Comparison of ENCODE assay signal across 8 cellular contexts in genomic region chr6:43628392-43629103, GRCh38. TPM values are rescaled to one million over a fixed set of nuclear protein-coding genes. Genes with fewer than 3 reads are reported as not detected.
A peak's percentile ranks its signal among the peaks of the same experiment; 100 is the strongest.
DNase-seq lines count a peak whose midpoint lies in the region; ATAC-seq and TF ChIP-seq lines count a peak whose summit lies in the region.

No MANE protein-coding gene starts in this region.

- H3K27ac ChIP-seq in angular gyrus (ENCODE audit: low read depth, low read length): peak overlapping the region; percentile 76
- peak overlapping the region; percentile 96 to 100 (median 98) for H3K27ac ChIP-seq in sigmoid colon

- peaks cover 9 to 27% (median 19%) of the 10 kb centered on the region in 4 donors for H3K36me3 ChIP-seq in sigmoid colon

- no peak for TF ChIP-seq EP300 in sigmoid colon (IDR thresholded peaks at IDR 0.05)

- H3K27me3 ChIP-seq in sigmoid colon: no peaks in the 10 kb centered on the region

- no peaks in the 10 kb centered on the region for H3K27me3 Mint-ChIP-seq in T-cell

- ATAC-seq in T-cell (replicated peaks in 1 of 4): peak; percentile 30 to 51 (median 47)

- WGBS in sigmoid colon, 2 donors: 1 to 6% methylated on average over 25 of the region's 25 CpGs

- TF ChIP-seq POLR2A in sigmoid colon (IDR thresholded peaks at IDR 0.05): no peak

- POLR2A ChIA-PET in T-cell (lab: Charles Lee): interaction anchor here (0.6 to 0.7 kb wide), 4 partner anchors 14 to 85 kb away, joined by 4 to 7 read pairs (median 6); no protein-coding TSS in a partner anchor

- TF ChIP-seq CTCF in sigmoid colon (IDR thresholded peaks at IDR 0.05): no peak

- intact Hi-C loops in sigmoid colon (cut with DNase I): loop anchor here (2.0 to 5.0 kb wide), 2 partner anchors 74 to 112 kb away; partner anchors contain the start of genes POLR1C and YIPF3

- peak overlapping the region; percentile 82 to 99 (median 93) for H3K4me3 ChIP-seq in sigmoid colon

- H3K36me3 Mint-ChIP-seq in T-cell: peaks cover 18% of the 10 kb centered on the region

- CTCF ChIA-PET in T-cell (lab: Charles Lee): interaction anchor here in 1 of 2 donors (1.2 to 1.3 kb wide), 2 partner anchors 20 to 245 kb away, joined by 3 to 4 read pairs; no protein-coding TSS in a partner anchor

- no peaks in the 10 kb centered on the region for H3K9me3 ChIP-seq in sigmoid colon

- peak overlapping the region; percentile 96 to 99 for H3K27ac Mint-ChIP-seq in T-cell

- no peaks in the 10 kb centered on the region for H3K9me3 Mint-ChIP-seq in T-cell

- peak overlapping the region; percentile 92 to 99 (median 98) for H3K4me3 Mint-ChIP-seq in T-cell

- H3K4me1 Mint-ChIP-seq in T-cell: peaks cover 31 to 39% (median 36%) of the 10 kb centered on the region in 3 donors

- DNase-seq in NCI-H446 (lab: John Stamatoyannopoulos, UW): peak; percentile 18 to 49
- no peak for DNase-seq in NCI-H446 treated with DMSO at 0.1 percent for 48 hours (lab: John Stamatoyannopoulos, UW)
- peak; percentile 47 for DNase-seq in HuH-7.5 (ENCODE audit: low spot score)
- peak in 32 of 34 experiments; percentile 26 to 65 (median 39) for DNase-seq in T-cell
- peak; percentile 43 for DNase-seq in hepatic stellate cell (ENCODE audit: low spot score)
- peak; percentile 83 for DNase-seq in sigmoid colon
- DNase-seq in GF-D8 (lab: John Stamatoyannopoulos, UW): no peak

- H3K4me1 ChIP-seq in sigmoid colon: peaks cover 0 to 26% (median 23%) of the 10 kb centered on the region in 4 donors

RNA-seq across cellular contexts. Expression of gene GTPBP2, which starts 0.5 kb away (rescaled TPM):
- 10 to 100 TPM; 58.4 to 87.0 (median 75.2) TPM for total RNA-seq in T-cell
- 10 to 100 TPM; 26.8 to 36.6 (median 32.5) TPM for total RNA-seq in sigmoid colon
- polyA plus RNA-seq in sigmoid colon: 10 to 100 TPM; 44.4 to 71.0 (median 70.5) TPM

RNA-seq across cellular contexts. Expression of gene MAD2L1BP, which starts 7.1 kb away (rescaled TPM):
- total RNA-seq in T-cell (10 to 100 TPM; 16.6 to 32.1 (median 28.9) TPM), sigmoid colon (10 to 100 TPM; 13.0 to 32.3 (median 29.8) TPM)
- 10 to 100 TPM; 41.9 to 68.7 (median 49.2) TPM for polyA plus RNA-seq in sigmoid colon

RNA-seq across cellular contexts. Expression of gene RSPH9, which starts 16.3 kb away (rescaled TPM):
- total RNA-seq in T-cell (not detected), sigmoid colon (under 1 TPM in 3 of 4 donors, not detected in 1; under 0.01 to 0.68 (median 0.16) TPM)
- polyA plus RNA-seq in sigmoid colon: under 1 TPM; 0.25 to 0.60 (median 0.46) TPM

RNA-seq across cellular contexts. Expression of gene POLH, which starts 52.6 kb away (rescaled TPM):
- total RNA-seq in T-cell (10 to 100 TPM; 14.4 to 38.5 (median 25.6) TPM), sigmoid colon (1 to 10 TPM; 4.9 to 7.8 (median 6.3) TPM)
- 1 to 10 TPM; 1.8 to 6.5 (median 3.0) TPM for polyA plus RNA-seq in sigmoid colon

RNA-seq across cellular contexts. Expression of gene XPO5, which starts 52.7 kb away (rescaled TPM):
- 10 to 100 TPM; 48.2 to 51.4 (median 50.3) TPM for total RNA-seq in T-cell
- 10 to 100 TPM; 13.7 to 53.7 (median 14.7) TPM for total RNA-seq in sigmoid colon
- 10 to 100 TPM in 1 of 3 donors, 1 to 10 TPM in 2; 3.0 to 11.5 (median 7.8) TPM for polyA plus RNA-seq in sigmoid colon

Comparison
In these comparisons a context has a peak if more than half of its experiments do, and no peak if none do; other contexts are left out.
1. DNase-seq: peak in NCI-H446 (2 of 2), HuH-7.5 (single experiment), T-cell (32 of 34), hepatic stellate cell (single experiment) and sigmoid colon (single experiment); none in NCI-H446 treated with DMSO at 0.1 percent for 48 hours (single experiment) and GF-D8 (single experiment).